16 cellular contexts compared by ENCODE assay signal in genomic region chr11:106723071-106723470, GRCh38.
DNase-seq lines count a peak whose midpoint lies in the region; ATAC-seq and TF ChIP-seq lines count a peak whose summit lies in the region.
"Had no signal": no experiment of that assay in that cellular context is flagged by ENCODE, and none has a peak within 500 bp of the region (broad histone marks: within the 10 kb centered on the region; RNA-seq: fewer than 3 reads in every experiment).

No MANE protein-coding gene starts in this region.

- no peak overlapping the region for H3K4ac ChIP-seq in H9 (ENCODE audit: low read depth, low read length)

- H3K27me3 Mint-ChIP-seq in H9 (ENCODE audit: low read depth) (no peaks in the 10 kb centered on the region), neural progenitor cell (ENCODE audit: insufficient read depth, low read depth) (no peaks in the 10 kb centered on the region)
- H3K27me3 Mint-ChIP-seq: CD4-positive, alpha-beta memory T cell had no signal

- H3K4me3 Mint-ChIP-seq in H9 (no peak overlapping the region), neural progenitor cell (no peak overlapping the region)
- H3K4me3 Mint-ChIP-seq: CD4-positive, alpha-beta memory T cell had no signal

- H3K14ac ChIP-seq in H9 (ENCODE audit: insufficient read depth, low read length), result no peak overlapping the region

- no peak overlapping the region for H3K4me2 ChIP-seq in DND-41 (ENCODE audit: insufficient read depth, low read length)
- no peak overlapping the region for H3K4me2 ChIP-seq in H9 (ENCODE audit: insufficient read depth, insufficient read length, low read length)
- H3K4me2 ChIP-seq in neural progenitor cell, result no peak overlapping the region
- no peak overlapping the region for H3K4me2 ChIP-seq in osteoblast (ENCODE audit: insufficient read depth, low read length)
- H3K4me2 ChIP-seq: A549 had no signal

- H2BK15ac ChIP-seq in H9 (ENCODE audit: low read depth, low read length), result no peak overlapping the region

- H3K23me2 ChIP-seq in H9 (ENCODE audit: insufficient read length, low read depth, low read length, poor library complexity, severe bottlenecking), result no peaks in the 10 kb centered on the region

- H2BK120ac ChIP-seq in H9 (ENCODE audit: low read depth, low read length, poor library complexity, severe bottlenecking), result no peak overlapping the region

- H3K4me3 ChIP-seq in DND-41 (ENCODE audit: low read depth in 1 of 2, low read length in 2 of 2) (no peak overlapping the region), choroid plexus epithelial cell (ENCODE audit: low read depth, low read length) (no peak overlapping the region), neural progenitor cell (no peak overlapping the region), coronary artery (no peak overlapping the region), osteoblast (ENCODE audit: insufficient read depth, low read length) (no peak overlapping the region)
- H3K4me3 ChIP-seq: A549, GM12878, GM23248, HAP-1 had no signal

- H3F3A ChIP-seq in neural progenitor cell (ENCODE audit: low read depth), result no peaks in the 10 kb centered on the region

- ATAC-seq in DND-41 (ENCODE audit: insufficient read depth, low read depth), result no peak
- ATAC-seq: A549, GM12878 had no signal

- no peak overlapping the region for H3T11ph ChIP-seq in H9 (ENCODE audit: low read length)

- H3K9ac ChIP-seq in DND-41 (ENCODE audit: low read depth, low read length) (no peak overlapping the region), H9 (ENCODE audit: extremely low read depth, insufficient read length, low read length) (no peak overlapping the region), neural progenitor cell (no peak overlapping the region)
- H3K9ac ChIP-seq: GM23248 had no signal

- H3K4me1 ChIP-seq in DND-41 (ENCODE audit: insufficient read depth, low read length) (peaks cover 9% of the 10 kb centered on the region), H9 (ENCODE audit: insufficient read depth, low read length) (no peaks in the 10 kb centered on the region), neural progenitor cell (no peaks in the 10 kb centered on the region), osteoblast (ENCODE audit: insufficient read depth, low read length) (no peaks in the 10 kb centered on the region)
- H3K4me1 ChIP-seq: BE2C, HAP-1 had no signal

- H2AFZ ChIP-seq in DND-41 (ENCODE audit: low read depth, low read length) (peak overlapping the region; percentile 36; the same call in 1 of the 2 replicates), H9 (ENCODE audit: low read length) (no peak overlapping the region), neural progenitor cell (replicated peaks) (peak overlapping the region; percentile 5), osteoblast (ENCODE audit: low read length) (no peak overlapping the region)
- H2AFZ ChIP-seq: GM23248 had no signal

- no peak overlapping the region for H2BK20ac ChIP-seq in H9 (ENCODE audit: low read depth, low read length, poor library complexity, severe bottlenecking)

- H3K36me3 ChIP-seq in DND-41 (ENCODE audit: insufficient read depth, low read length) (no peaks in the 10 kb centered on the region), neural progenitor cell (no peaks in the 10 kb centered on the region), osteoblast (ENCODE audit: insufficient read depth, low read length) (no peaks in the 10 kb centered on the region)
- H3K36me3 ChIP-seq: BE2C, HAP-1 had no signal

- H3K9me3 Mint-ChIP-seq in H9, result no peaks in the 10 kb centered on the region
- H3K9me3 Mint-ChIP-seq in neural progenitor cell, result no peaks in the 10 kb centered on the region

- H3K79me1 ChIP-seq in H9 (ENCODE audit: insufficient read depth, low read depth, low read length, poor library complexity, severe bottlenecking), result no peaks in the 10 kb centered on the region

- H3K27me3 ChIP-seq in DND-41 (ENCODE audit: insufficient read depth, low read length, poor library complexity) (no peaks in the 10 kb centered on the region), H9 (ENCODE audit: insufficient read depth, low read length) (no peaks in the 10 kb centered on the region), neural progenitor cell (no peaks in the 10 kb centered on the region), osteoblast (ENCODE audit: insufficient read depth, low read length) (no peaks in the 10 kb centered on the region)
- H3K27me3 ChIP-seq: BE2C had no signal

- H3K4me1 Mint-ChIP-seq in H9 (no peaks in the 10 kb centered on the region), neural progenitor cell (no peaks in the 10 kb centered on the region)
- H3K4me1 Mint-ChIP-seq: CD4-positive, alpha-beta memory T cell had no signal

- H3K27ac Mint-ChIP-seq in H9 (peak overlapping the region in 2 of 3 experiments; percentile 62 to 88; a peak in 3 of 7 replicates), neural progenitor cell (no peak overlapping the region)
- H3K27ac Mint-ChIP-seq: CD4-positive, alpha-beta memory T cell had no signal

- H4K20me1 ChIP-seq in DND-41 (ENCODE audit: insufficient read depth, low read length) (no peaks in the 10 kb centered on the region), H9 (ENCODE audit: control insufficient read depth, insufficient read depth, insufficient read length) (no peaks in the 10 kb centered on the region), neural progenitor cell (ENCODE audit: low read depth) (no peaks in the 10 kb centered on the region), osteoblast (ENCODE audit: insufficient read depth, low read length) (no peaks in the 10 kb centered on the region)

- no peak for TF ChIP-seq CTCF in DND-41 (IDR thresholded peaks at IDR 0.05; ENCODE audit: borderline replicate concordance, extremely low read depth, low read length, poor library complexity, severe bottlenecking)
- no peak for TF ChIP-seq CTCF in H9 (conservative IDR thresholded peaks at IDR 0.05)
- no peak for TF ChIP-seq CTCF in choroid plexus epithelial cell (conservative IDR thresholded peaks at IDR 0.05; ENCODE audit: low read depth, low read length)
- TF ChIP-seq CTCF in neural progenitor cell (IDR thresholded peaks at IDR 0.05), result no peak
- no peak for TF ChIP-seq CTCF in coronary artery (IDR thresholded peaks at IDR 0.05)
- TF ChIP-seq CTCF in osteoblast (IDR thresholded peaks at IDR 0.05; ENCODE audit: extremely low read depth, low read depth, low read length), result no peak

- H3K27ac ChIP-seq in DND-41 (ENCODE audit: low read length) (0 out of 2 replicates have a peak overlapping the region, but pooled peaks have one; percentile 5), H9 (ENCODE audit: insufficient read length, low read depth, low read length) (no peak overlapping the region), neural progenitor cell (no peak overlapping the region), coronary artery (no peak overlapping the region), osteoblast (ENCODE audit: low read depth, low read length) (no peak overlapping the region)
- H3K27ac ChIP-seq: A549, C4-2B, GM23248 had no signal

- H3K18ac ChIP-seq in H9 (ENCODE audit: insufficient read length, low read depth, low read length), result no peak overlapping the region

- no peaks in the 10 kb centered on the region for H3K79me2 ChIP-seq in DND-41 (ENCODE audit: insufficient read depth, low read length)
- H3K79me2 ChIP-seq in H9 (ENCODE audit: insufficient read depth, low read length), result no peaks in the 10 kb centered on the region
- H3K79me2 ChIP-seq in neural progenitor cell (ENCODE audit: low read depth), result no peaks in the 10 kb centered on the region
- no peaks in the 10 kb centered on the region for H3K79me2 ChIP-seq in osteoblast (ENCODE audit: insufficient read depth, low read length)

- H3K23ac ChIP-seq in H9 (ENCODE audit: insufficient read length, low read depth, low read length), result no peak overlapping the region

- H4K5ac ChIP-seq in H9 (ENCODE audit: insufficient read length, low read depth, low read length), result no peak overlapping the region

- DNase-seq in DND-41 (no peak), H9 (no peak), choroid plexus epithelial cell (ENCODE audit: low read depth) (peak; percentile 19), neural progenitor cell (ENCODE audit: low spot score) (no peak), SK-N-DZ (ENCODE audit: low spot score) (no peak), NCI-H526 treated with DMSO at 0.1 percent for 48 hours (lab: John Stamatoyannopoulos, UW) (no peak), coronary artery (ENCODE audit: low spot score) (no peak), osteoblast (ENCODE audit: insufficient read length, low spot score, missing footprints) (no peak)
- DNase-seq: BE2C; CD4-positive, alpha-beta memory T cell; DMS153; GM23248 had no signal

- no peak overlapping the region for H2BK5ac ChIP-seq in H9 (ENCODE audit: insufficient read length, low read length)

- H4K8ac ChIP-seq in H9 (replicated peaks; ENCODE audit: insufficient read length, low read depth, low read length), result no peak overlapping the region

- H3K36me3 Mint-ChIP-seq in H9 (ENCODE audit: insufficient read depth in 1 of 3, low read depth in 3 of 3) (no peaks in the 10 kb centered on the region), neural progenitor cell (no peaks in the 10 kb centered on the region)
- H3K36me3 Mint-ChIP-seq: CD4-positive, alpha-beta memory T cell had no signal

- no CpG with 5 or more reads among the region's 3 CpGs for WGBS in H9 (ENCODE audit: extremely low coverage, insufficient read length, low lambda C conversion rate)

- H4K91ac ChIP-seq in H9 (ENCODE audit: insufficient read length, low read depth, low read length), result no peak overlapping the region

- H3K56ac ChIP-seq in H9 (ENCODE audit: insufficient read length, low read depth, low read length), result no peak overlapping the region

- no peak overlapping the region for H2AK5ac ChIP-seq in H9 (ENCODE audit: insufficient read length, low read length)

- no peaks in the 10 kb centered on the region for H3K9me3 ChIP-seq in DND-41 (ENCODE audit: insufficient read depth, low read length, severe bottlenecking)
- no peaks in the 10 kb centered on the region for H3K9me3 ChIP-seq in H9 (ENCODE audit: control insufficient read depth, low read depth, low read length)
- H3K9me3 ChIP-seq in neural progenitor cell (ENCODE audit: low read depth), result no peaks in the 10 kb centered on the region
- H3K9me3 ChIP-seq in osteoblast (ENCODE audit: low read depth, low read length), result no peaks in the 10 kb centered on the region
- H3K9me3 ChIP-seq: A549, BE2C, HAP-1 had no signal

- H2BK12ac ChIP-seq in H9 (ENCODE audit: insufficient read length, low read depth, low read length), result no peak overlapping the region

Comparison
In these comparisons a context has a peak if more than half of its experiments do, and no peak if none do; other contexts are left out.
1. H2AFZ ChIP-seq: peak in DND-41 (single experiment) and neural progenitor cell (single experiment); none in H9 (single experiment) and osteoblast (single experiment).